Comparison of ENCODE assay signal across 31 cellular contexts in the genomic region with DNA sequence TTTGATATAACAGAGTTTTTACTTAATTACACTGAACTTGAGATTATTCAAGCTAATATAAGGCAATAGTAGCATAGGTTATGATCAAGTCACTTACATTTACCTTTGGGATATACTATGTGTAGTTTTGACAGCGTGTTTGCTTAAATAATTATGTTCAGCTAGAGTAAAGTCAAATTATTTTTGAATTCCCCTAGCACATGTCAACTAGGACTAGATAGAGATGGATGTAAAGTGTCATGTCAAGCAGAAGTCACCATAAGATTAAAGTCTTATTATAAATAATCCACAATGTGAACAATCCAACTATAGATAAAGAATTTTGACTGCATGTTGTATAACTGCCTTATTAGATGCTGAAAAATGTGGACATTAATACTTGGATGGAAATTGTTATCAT.
"Had no signal": no experiment of that assay in that cellular context is flagged by ENCODE, and none has a peak within 500 bp of the region (broad histone marks: within the 10 kb centered on the region; RNA-seq: fewer than 3 reads in every experiment).

No MANE protein-coding gene starts in this region.

- H3K9me3 ChIP-seq: ascending aorta, body of pancreas had no signal

- H3K27me3 Mint-ChIP-seq: activated B cell treated with CpG ODN at 0.5 μM for 24 hours; activated CD8-positive, alpha-beta T cell treated with anti-CD3 and anti-CD28 coated beads for 36 hours; activated naive CD4-positive, alpha-beta T cell treated with anti-CD3 and anti-CD28 coated beads, Interleukin-2, amount 50 U/mL, for 24 hours; activated naive CD8-positive, alpha-beta T cell treated with anti-CD3 and anti-CD28 coated beads, Interleukin-2, amount 10 ng/mL, durations not matched to agents 7 days and 5 days had no signal

- H3K27ac Mint-ChIP-seq: activated B cell treated with CpG ODN at 0.5 μM for 24 hours; activated CD8-positive, alpha-beta T cell treated with anti-CD3 and anti-CD28 coated beads for 36 hours; activated naive CD4-positive, alpha-beta T cell treated with anti-CD3 and anti-CD28 coated beads, Interleukin-2, amount 50 U/mL, for 24 hours; activated naive CD8-positive, alpha-beta T cell treated with anti-CD3 and anti-CD28 coated beads, Interleukin-2, amount 10 ng/mL, durations not matched to agents 7 days and 5 days; activated T-helper 2 cell treated with anti-CD3 and anti-CD28 coated beads, Interferon-gamma antibody, Interleukin-2, Interleukin-4, amounts not matched to agents 10 μg/mL and 5 μg/mL and 100 μg/mL, durations not matched to agents 14 hours and 24 hours and 36 hours had no signal

- H3K4me1 ChIP-seq: ascending aorta had no signal

- DNase-seq: activated B cell treated with CpG ODN at 0.5 μM for 24 hours; activated CD4-positive, alpha-beta T cell treated with anti-CD3 and anti-CD28 coated beads for 1 hour; activated CD4-positive, alpha-beta T cell treated with anti-CD3 and anti-CD28 coated beads for 48 hours; activated CD8-positive, alpha-beta T cell treated with anti-CD3 and anti-CD28 coated beads for 36 hours; activated gamma-delta T cell; activated naive CD4-positive, alpha-beta T cell treated with Interleukin-2 at 50 U/mL for 16 hours; activated naive CD8-positive, alpha-beta T cell treated with anti-CD3 and anti-CD28 coated beads, Interleukin-2, amount 10 ng/mL, durations not matched to agents 7 days and 5 days; activated T-cell treated with anti-CD3 and anti-CD28 coated beads, Interleukin-2, amount 50 U/mL, for 1 hour; amygdala; body of pancreas; caudate nucleus; cerebellar nuclear complex; NCI-H1105 treated with DMSO at 0.1 percent for 48 hours; NCI-H1436; NCI-H1694; NCI-H1930; NCI-H510A; NCI-H526; NCI-H748 treated with DMSO at 0.1 percent for 48 hours; NK-92 treated with Interleukin-12 subunit alpha and Interleukin-12 subunit beta, amount 100 ng/mL, for 24 hours; SHP77; SW 1271; T-helper 1 cell; T-helper 2 cell; T-helper 9 cell had no signal

- H3K9me3 Mint-ChIP-seq: activated naive CD4-positive, alpha-beta T cell treated with anti-CD3 and anti-CD28 coated beads, Interleukin-2, amount 50 U/mL, for 24 hours had no signal

- H3K36me3 ChIP-seq: ascending aorta had no signal

- H3K4me3 ChIP-seq: ascending aorta, body of pancreas, K562 had no signal

- H3K4me3 Mint-ChIP-seq: activated B cell treated with CpG ODN at 0.5 μM for 24 hours; activated CD8-positive, alpha-beta T cell treated with anti-CD3 and anti-CD28 coated beads for 36 hours; activated naive CD4-positive, alpha-beta T cell treated with anti-CD3 and anti-CD28 coated beads, Interleukin-2, amount 50 U/mL, for 24 hours; activated naive CD8-positive, alpha-beta T cell treated with anti-CD3 and anti-CD28 coated beads, Interleukin-2, amount 10 ng/mL, durations not matched to agents 7 days and 5 days had no signal

- H3K36me3 Mint-ChIP-seq: activated naive CD4-positive, alpha-beta T cell treated with anti-CD3 and anti-CD28 coated beads, Interleukin-2, amount 50 U/mL, for 24 hours; activated naive CD8-positive, alpha-beta T cell treated with anti-CD3 and anti-CD28 coated beads, Interleukin-2, amount 10 ng/mL, durations not matched to agents 7 days and 5 days had no signal

- H3K4me1 Mint-ChIP-seq: activated B cell treated with CpG ODN at 0.5 μM for 24 hours; activated naive CD4-positive, alpha-beta T cell treated with anti-CD3 and anti-CD28 coated beads, Interleukin-2, amount 50 U/mL, for 24 hours; activated naive CD8-positive, alpha-beta T cell treated with anti-CD3 and anti-CD28 coated beads, Interleukin-2, amount 10 ng/mL, durations not matched to agents 7 days and 5 days had no signal

- H3K27ac ChIP-seq: ascending aorta, body of pancreas, VCaP had no signal

- ATAC-seq: activated CD8-positive, alpha-beta T cell treated with anti-CD3 and anti-CD28 coated beads for 36 hours; K562 had no signal

- H3K27me3 ChIP-seq: ascending aorta, body of pancreas had no signal

- FAIRE-seq: bronchial epithelial cell, K562 had no signal
